ENCODE assay signal across 21 cellular contexts in the genomic region with DNA sequence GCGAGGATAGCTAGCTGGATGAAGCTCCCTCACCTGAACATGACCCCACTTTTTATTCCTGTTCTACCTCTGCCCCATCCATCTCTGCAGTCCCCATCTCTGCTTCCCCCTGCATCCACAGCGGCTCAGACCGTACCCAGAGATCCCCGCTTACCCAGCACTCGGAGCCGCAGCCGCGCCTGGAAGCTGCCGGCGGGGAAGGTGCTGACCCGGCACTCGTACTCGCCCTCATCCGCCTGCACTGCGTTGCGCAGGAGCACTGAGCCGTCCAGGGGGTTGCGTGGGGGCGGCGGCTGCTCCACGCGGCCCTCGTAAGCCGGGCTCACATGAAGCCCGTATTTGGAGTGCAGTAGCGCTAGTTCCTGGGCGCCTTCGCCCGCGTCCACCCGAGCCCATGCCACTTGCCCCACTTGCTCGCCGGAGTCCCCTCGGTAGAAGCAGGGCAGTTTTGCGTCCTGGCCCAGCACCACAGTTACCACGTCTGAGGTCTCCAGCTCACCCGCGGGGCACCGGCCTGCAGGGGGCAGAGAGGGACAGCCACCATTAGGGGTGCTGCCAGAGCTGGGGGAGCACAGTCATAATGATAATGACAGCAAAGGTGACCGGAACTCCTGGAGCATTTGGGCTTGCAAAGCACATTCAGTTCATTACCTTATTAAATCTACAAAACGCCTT. TPM values are rescaled to one million over a fixed set of nuclear protein-coding genes. Genes with fewer than 3 reads are reported as not detected.
DNase-seq lines count a peak whose midpoint lies in the region; ATAC-seq and TF ChIP-seq lines count a peak whose summit lies in the region.
"Had no signal": no experiment of that assay in that cellular context is flagged by ENCODE, and none has a peak within 500 bp of the region (broad histone marks: within the 10 kb centered on the region; RNA-seq: fewer than 3 reads in every experiment).

No MANE protein-coding gene starts in this region.

- TF ChIP-seq CTCF in cardiac muscle cell (IDR thresholded peaks at IDR 0.05; ENCODE audit: low read depth, low read length): peak; percentile 5
- peak; percentile 40 for TF ChIP-seq CTCF in endodermal cell (conservative IDR thresholded peaks at IDR 0.05)
- TF ChIP-seq CTCF in Calu3 (IDR thresholded peaks at IDR 0.05; ENCODE audit: unreplicated experiment): no peak

- H3K9me3 ChIP-seq in cardiac muscle cell (ENCODE audit: low read depth): no peaks in the 10 kb centered on the region
- H3K9me3 ChIP-seq in endodermal cell (ENCODE audit: control insufficient read depth, low read length): no peaks in the 10 kb centered on the region
- no peaks in the 10 kb centered on the region for H3K9me3 ChIP-seq in T-helper 17 cell (ENCODE audit: control insufficient read depth, low read length, poor library complexity, severe bottlenecking)
- H3K9me3 ChIP-seq: left ventricle myocardium inferior, neutrophil, spleen had no signal

- 92 to 93% methylated on average over 35 to 41 of the region's 41 CpGs for WGBS in endodermal cell (ENCODE audit: insufficient coverage in 1 of 2, insufficient read length in 1 of 2), 2 experiments

- ATAC-seq in Right ventricle myocardium inferior (no peak), GM21825 (IDR thresholded peaks at IDR 0.05; ENCODE audit: unreplicated experiment) (no peak), T-helper 17 cell (no peak)
- ATAC-seq: activated CD8-positive, alpha-beta memory T cell treated with anti-CD3 and anti-CD28 coated beads, Interleukin-2, amount 10 ng/mL, durations not matched to agents 7 days and 5 days had no signal

- no TSS peak for BruUV-seq in Calu3 (replicated peaks; lab: Mats Ljungman, UMichigan)

- intact Hi-C loops in Right ventricle myocardium inferior (cut with DNase I) (no loop called here), Calu3 (cut with micrococcal nuclease; ENCODE audit: unreplicated experiment) (loop anchor here (5.0 kb wide), 1 partner anchor 32 kb away; a partner anchor contains a TSS)

- H3K9ac ChIP-seq in endodermal cell (ENCODE audit: extremely low read depth, low read length, poor library complexity, severe bottlenecking): no peak overlapping the region

- H3K4me3 Mint-ChIP-seq in endodermal cell (no peak overlapping the region), T-helper 17 cell (no peak overlapping the region), Calu3 (ENCODE audit: low read depth, unreplicated experiment) (no peak overlapping the region)
- H3K4me3 Mint-ChIP-seq: activated CD8-positive, alpha-beta memory T cell treated with anti-CD3 and anti-CD28 coated beads, Interleukin-2, amount 10 ng/mL, durations not matched to agents 7 days and 5 days had no signal

- H3K9me3 Mint-ChIP-seq in endodermal cell: no peaks in the 10 kb centered on the region
- H3K9me3 Mint-ChIP-seq in Calu3 (ENCODE audit: low read depth, unreplicated experiment): no peaks in the 10 kb centered on the region
- H3K9me3 Mint-ChIP-seq: activated T-helper 2 cell treated with anti-CD3 and anti-CD28 coated beads, Interferon-gamma antibody, Interleukin-2, Interleukin-4, amounts not matched to agents 10 μg/mL and 5 μg/mL and 100 μg/mL, durations not matched to agents 14 hours and 24 hours and 36 hours had no signal

- H3K36me3 Mint-ChIP-seq in endodermal cell (ENCODE audit: low read depth) (no peaks in the 10 kb centered on the region), T-helper 17 cell (ENCODE audit: low read depth) (no peaks in the 10 kb centered on the region), Calu3 (ENCODE audit: insufficient read depth, unreplicated experiment) (peaks cover 65% of the 10 kb centered on the region)
- H3K36me3 Mint-ChIP-seq: activated CD8-positive, alpha-beta memory T cell treated with anti-CD3 and anti-CD28 coated beads, Interleukin-2, amount 10 ng/mL, durations not matched to agents 7 days and 5 days had no signal

- peaks cover 12% of the 10 kb centered on the region for H3K4me1 Mint-ChIP-seq in endodermal cell
- H3K4me1 Mint-ChIP-seq in T-helper 17 cell: peaks cover 13% of the 10 kb centered on the region
- H3K4me1 Mint-ChIP-seq in Calu3 (ENCODE audit: low read depth, unreplicated experiment): peaks cover 49% of the 10 kb centered on the region

- H3K27me3 ChIP-seq in cardiac muscle cell (no peaks in the 10 kb centered on the region), endodermal cell (ENCODE audit: control insufficient read depth, insufficient read depth, low read length, poor library complexity, severe bottlenecking) (no peaks in the 10 kb centered on the region)
- H3K27me3 ChIP-seq: neutrophil had no signal

- H3K27ac ChIP-seq in cardiac muscle cell (no peak overlapping the region), endodermal cell (ENCODE audit: low read depth, low read length) (no peak overlapping the region)
- H3K27ac ChIP-seq: left ventricle myocardium inferior, neutrophil, PC-9, spleen had no signal

- H3K27me3 Mint-ChIP-seq in endodermal cell (ENCODE audit: insufficient read depth): peaks cover 3% of the 10 kb centered on the region
- no peaks in the 10 kb centered on the region for H3K27me3 Mint-ChIP-seq in T-helper 17 cell
- H3K27me3 Mint-ChIP-seq in Calu3 (ENCODE audit: unreplicated experiment): no peaks in the 10 kb centered on the region
- H3K27me3 Mint-ChIP-seq: activated CD8-positive, alpha-beta memory T cell treated with anti-CD3 and anti-CD28 coated beads, Interleukin-2, amount 10 ng/mL, durations not matched to agents 7 days and 5 days had no signal

- DNase-seq in cardiac muscle cell (ENCODE audit: low read depth in 1 of 2, low spot score in 1 of 2) (peak in 1 of 2 donors; percentile 40), Right ventricle myocardium inferior (ENCODE audit: missing footprints) (no peak), endodermal cell (no peak), T-helper 17 cell (no peak), Calu3 (no peak)
- DNase-seq: 8988T; activated CD4-positive, CD25-positive, alpha-beta regulatory T cell treated with anti-CD3 and anti-CD28 coated beads, Interleukin-2, amount 50 U/mL, for 72 hours; activated CD8-positive, alpha-beta memory T cell treated with anti-CD3 and anti-CD28 coated beads, Interleukin-2, amount 10 ng/mL, durations not matched to agents 7 days and 5 days; left ventricle myocardium inferior; NCI-H1694 treated with DMSO at 0.1 percent for 48 hours; NCI-H774; PC-9; spleen; stimulated activated CD8-positive, alpha-beta memory T cell treated with anti-CD3 and anti-CD28 coated beads, Interleukin-4, amount 100 ng/mL, for 48 hours; T1000 had no signal

- CTCF ChIA-PET in Calu3 (lab: Charles Lee): interaction anchor here (2.1 kb wide), 1 partner anchor 10 kb away, joined by 4 read pairs; a partner anchor contains a TSS

- no peak overlapping the region for H3K27ac Mint-ChIP-seq in endodermal cell
- H3K27ac Mint-ChIP-seq in T-helper 17 cell: no peak overlapping the region
- H3K27ac Mint-ChIP-seq in Calu3 (ENCODE audit: unreplicated experiment): no peak overlapping the region
- H3K27ac Mint-ChIP-seq: activated CD8-positive, alpha-beta memory T cell treated with anti-CD3 and anti-CD28 coated beads, Interleukin-2, amount 10 ng/mL, durations not matched to agents 7 days and 5 days; activated T-helper 2 cell treated with anti-CD3 and anti-CD28 coated beads, Interferon-gamma antibody, Interleukin-2, Interleukin-4, amounts not matched to agents 10 μg/mL and 5 μg/mL and 100 μg/mL, durations not matched to agents 14 hours and 24 hours and 36 hours had no signal

- H3K4me3 ChIP-seq in cardiac muscle cell (no peak overlapping the region), endodermal cell (ENCODE audit: low read length) (no peak overlapping the region)
- H3K4me3 ChIP-seq: left ventricle myocardium inferior, PC-9, spleen had no signal

- H3K4me1 ChIP-seq in cardiac muscle cell (ENCODE audit: low read depth) (no peaks in the 10 kb centered on the region), endodermal cell (ENCODE audit: control insufficient read depth, insufficient read depth, low read length) (no peaks in the 10 kb centered on the region)
- H3K4me1 ChIP-seq: left ventricle myocardium inferior had no signal

- H3K36me3 ChIP-seq in cardiac muscle cell (no peaks in the 10 kb centered on the region), endodermal cell (ENCODE audit: control insufficient read depth, insufficient read depth, low read length) (no peaks in the 10 kb centered on the region)
- H3K36me3 ChIP-seq: left ventricle myocardium inferior, neutrophil, spleen had no signal

RNA-seq across cellular contexts. Expression of a gene that starts 9.8 kb away (rescaled TPM):
- total RNA-seq in cardiac muscle cell (not detected in 2 replicates), Right ventricle myocardium inferior (not detected), endodermal cell (not detected), T-helper 17 cell (not detected), Calu3 (2022) (24.9 and 42.4 TPM in 2 replicates)
- not detected in 2 replicates for polyA plus RNA-seq in cardiac muscle cell
- polyA plus RNA-seq in endodermal cell (2013, experiment 1 of 2): not detected
- polyA plus RNA-seq in endodermal cell (2013, experiment 2 of 2): not detected
- total RNA-seq: activated T-helper 2 cell treated with anti-CD3 and anti-CD28 coated beads, Interferon-gamma antibody, Interleukin-2, Interleukin-4, amounts not matched to agents 10 μg/mL and 5 μg/mL and 100 μg/mL, durations not matched to agents 14 hours and 24 hours and 36 hours; left ventricle myocardium inferior; spleen had no signal
- polyA plus RNA-seq: BJ had no signal

RNA-seq across cellular contexts. Expression of a gene that starts 9.9 kb away (rescaled TPM):
- total RNA-seq in cardiac muscle cell (not detected in 2 replicates), Right ventricle myocardium inferior (3.7 TPM), endodermal cell (under 1 TPM; 0.07 to 0.13 TPM), T-helper 17 cell (100 to 1,000 TPM; 156 to 189 TPM), Calu3 (2022) (1.7 and 2.9 TPM in 2 replicates)
- polyA plus RNA-seq in cardiac muscle cell: 1.8 and 1.9 TPM in 2 replicates
- not detected for polyA plus RNA-seq in endodermal cell (2013, experiment 1 of 2)
- not detected for polyA plus RNA-seq in endodermal cell (2013, experiment 2 of 2)
- total RNA-seq: dermis microvascular lymphatic vessel endothelial cell, SK-MEL-5 had no signal
- polyA plus RNA-seq: BJ had no signal

RNA-seq across cellular contexts. Expression of a gene that starts 18.6 kb away (rescaled TPM):
- 36.5 and 42.4 TPM in 2 replicates for total RNA-seq in cardiac muscle cell
- polyA plus RNA-seq in cardiac muscle cell: 41.2 and 48.7 TPM in 2 replicates
- 6.5 TPM for total RNA-seq in Right ventricle myocardium inferior
- total RNA-seq in endodermal cell: 10 to 100 TPM; 14.6 to 25.4 TPM
- 14.0 TPM for polyA plus RNA-seq in endodermal cell (2013, experiment 1 of 2)
- polyA plus RNA-seq in endodermal cell (2013, experiment 2 of 2): 10.8 TPM
- total RNA-seq in T-helper 17 cell: under 1 TPM in 1 of 2 donors, not detected in 1; 0.57 TPM
- total RNA-seq in Calu3 (2022): 5.3 and 7.0 TPM in 2 replicates
- total RNA-seq: activated T-helper 2 cell treated with anti-CD3 and anti-CD28 coated beads, Interferon-gamma antibody, Interleukin-2, Interleukin-4, amounts not matched to agents 10 μg/mL and 5 μg/mL and 100 μg/mL, durations not matched to agents 14 hours and 24 hours and 36 hours; SK-MEL-5 had no signal

RNA-seq across cellular contexts. Expression of a gene that starts 33.8 kb away (rescaled TPM):
- total RNA-seq in cardiac muscle cell (110 and 127 TPM in 2 replicates), Right ventricle myocardium inferior (33.7 TPM), endodermal cell (10 to 100 TPM; 55.5 to 57.3 TPM), T-helper 17 cell (10 to 100 TPM; 80.6 to 85.4 TPM), Calu3 (2022) (72.1 and 75.4 TPM in 2 replicates)
- 33.7 and 45.5 TPM in 2 replicates for polyA plus RNA-seq in cardiac muscle cell
- 69.5 TPM for polyA plus RNA-seq in endodermal cell (2013, experiment 1 of 2)
- 60.9 TPM for polyA plus RNA-seq in endodermal cell (2013, experiment 2 of 2)

RNA-seq across cellular contexts. Expression of a gene that starts 38.3 kb away (rescaled TPM):
- 85.4 and 137 TPM in 2 replicates for total RNA-seq in cardiac muscle cell
- 103 and 121 TPM in 2 replicates for polyA plus RNA-seq in cardiac muscle cell
- 62.8 TPM for total RNA-seq in Right ventricle myocardium inferior
- total RNA-seq in endodermal cell: 10 to 100 TPM; 62.9 to 95.7 TPM
- 114 TPM for polyA plus RNA-seq in endodermal cell (2013, experiment 1 of 2)
- polyA plus RNA-seq in endodermal cell (2013, experiment 2 of 2): 112 TPM
- total RNA-seq in T-helper 17 cell: 10 to 100 TPM; 34.5 to 37.1 TPM
- total RNA-seq in Calu3 (2022): 121 and 129 TPM in 2 replicates

Comparison
In these comparisons a context has a peak if more than half of its experiments do, and no peak if none do; other contexts are left out.
1. RNA of a gene that starts 9.8 kb away (total RNA-seq): 24.9 to 42.4 TPM in Calu3; not detected in T-helper 17 cell, not detected in endodermal cell, not detected in cardiac muscle cell and not detected in Right ventricle myocardium inferior (single experiment); every median in the first group is over 10 times any median in the second.
2. RNA of a gene that starts 9.9 kb away (total RNA-seq): 156 to 189 TPM in T-helper 17 cell; 3.7 TPM in Right ventricle myocardium inferior (single experiment), 1.7 to 2.9 TPM in Calu3, 0.07 to 0.13 TPM in endodermal cell and not detected in cardiac muscle cell; every median in the first group is over 10 times any median in the second.